9 cellular contexts compared by ENCODE assay signal in the genomic region with DNA sequence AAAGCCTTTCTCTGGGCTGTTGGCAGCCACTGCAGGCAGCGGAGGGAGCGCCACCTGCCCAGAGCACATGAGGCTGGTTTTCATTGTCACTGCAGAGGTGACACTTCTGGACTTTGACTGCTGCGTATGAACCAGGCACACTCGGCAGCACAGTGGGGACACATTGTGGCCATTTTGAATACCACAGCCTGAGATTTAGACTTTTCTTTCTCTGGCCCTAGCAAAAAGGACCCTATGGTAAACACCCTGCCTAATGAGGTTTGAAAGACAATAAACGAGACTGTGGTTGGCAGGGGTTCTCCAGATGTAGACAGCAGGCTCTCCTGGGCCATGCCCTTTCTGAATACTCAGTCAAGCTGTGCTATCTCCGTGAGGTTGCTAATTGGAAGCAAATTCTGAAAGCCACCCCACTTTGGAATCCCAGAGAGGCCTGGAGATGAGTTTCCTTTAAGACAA. TPM values are rescaled to one million over a fixed set of nuclear protein-coding genes. Genes with fewer than 3 reads are reported as not detected.
A peak's percentile ranks its signal among the peaks of the same experiment; 100 is the strongest.
DNase-seq lines count a peak whose midpoint lies in the region; ATAC-seq, FAIRE-seq and TF ChIP-seq lines count a peak whose summit lies in the region.
"Had no signal": no experiment of that assay in that cellular context is flagged by ENCODE, and none has a peak within 500 bp of the region (broad histone marks: within the 10 kb centered on the region; RNA-seq: fewer than 3 reads in every experiment).

No MANE protein-coding gene starts in this region.

- in situ Hi-C loops in HepG2 (cut with HindIII; ENCODE audit: extremely low pct_ligation_motif_present, low pct_unique_long_range_greater_than_20kb): no loop called here

- H3K9me3 ChIP-seq in HepG2 (ENCODE audit: low read length) (no peaks in the 10 kb centered on the region), suprapubic skin (no peaks in the 10 kb centered on the region)

- 6% methylated on average over 6 of the region's 6 CpGs for WGBS in HepG2 (ENCODE audit: low lambda C conversion rate)
- WGBS in suprapubic skin: 32% methylated on average over 6 of the region's 6 CpGs

- no TSS peak for BruUV-seq in HepG2 (replicated peaks; lab: Mats Ljungman, UMichigan)

- no peaks in the 10 kb centered on the region for H3K79me2 ChIP-seq in HepG2 (ENCODE audit: insufficient read depth, low read length)

- no peak overlapping the region for H3K4me2 ChIP-seq in HepG2 (ENCODE audit: low read depth, low read length)

- ATAC-seq in GM19463 (IDR thresholded peaks at IDR 0.05; ENCODE audit: unreplicated experiment) (peak; percentile 85), HepG2 (peak; percentile 99)

- POLR2A ChIA-PET in HepG2 (lab: Yijun Ruan, JAX): no interaction called here

- no peak overlapping the region for H2AFZ ChIP-seq in HepG2 (ENCODE audit: low read length)

- peak; percentile 84 for TF ChIP-seq RAD21 in HepG2 (CRISPR knock-in tag; IDR thresholded peaks at IDR 0.05)

- intact Hi-C loops in HepG2 (cut with micrococcal nuclease; ENCODE audit: unreplicated experiment): no loop called here

- H3K4me1 ChIP-seq in HepG2 (ENCODE audit: insufficient read depth, low read length): peaks cover 22% of the 10 kb centered on the region; the same call in 1 of the 2 replicates
- peaks cover 2% of the 10 kb centered on the region for H3K4me1 ChIP-seq in suprapubic skin

- TF ChIP-seq POLR2A in HepG2 (IDR thresholded peaks at IDR 0.05; ENCODE audit: insufficient read depth in 1 of 2, low read depth in 2 of 2, low read length in 2 of 2) (no peak), suprapubic skin (IDR thresholded peaks at IDR 0.05) (no peak)

- H3K4me3 ChIP-seq in LNCaP clone FGC (ENCODE audit: low read depth, low read length) (no peak overlapping the region), HepG2 (replicated peaks in 1 of 3; ENCODE audit: insufficient read depth in 1 of 3, low read depth in 2 of 3, low read length in 3 of 3) (no peak overlapping the region), suprapubic skin (no peak overlapping the region)

- no peak overlapping the region for H3K27ac ChIP-seq in HepG2 (ENCODE audit: extremely low read length, insufficient read depth, low read length)
- no peak overlapping the region for H3K27ac ChIP-seq in suprapubic skin

- H3K36me3 ChIP-seq in HepG2 (replicated peaks in 1 of 2; ENCODE audit: control insufficient read depth in 1 of 2, insufficient read depth in 2 of 2, low read length in 2 of 2) (no peaks in the 10 kb centered on the region), suprapubic skin (no peaks in the 10 kb centered on the region)

- H3K27me3 ChIP-seq in HepG2 (ENCODE audit: control insufficient read depth in 1 of 2, insufficient read depth in 2 of 2, low read length in 2 of 2) (peaks cover 0 to 4% of the 10 kb centered on the region in 2 experiments; a peak in 2 of 5 replicates), suprapubic skin (peaks cover 7% of the 10 kb centered on the region)

- CTCF ChIA-PET in HepG2 (lab: Yijun Ruan, JAX; ENCODE audit: low intra/inter-chr PET ratio, low total read pairs): interaction anchor here (1.5 to 2.8 kb wide), 2 partner anchors 428 to 459 kb away, joined by 3 to 27 read pairs; no protein-coding TSS in a partner anchor

- DNase-seq in DMS114 treated with DMSO at 0.1 percent for 48 hours (lab: John Stamatoyannopoulos, UW; ENCODE audit: unreplicated experiment) (peak; percentile 28), LNCaP clone FGC (ENCODE audit: low read depth) (peak; percentile 41), RCC 7860 (ENCODE audit: low spot score) (peak; percentile 34), cerebellum (ENCODE audit: low spot score) (peak; percentile 67), HepG2 (ENCODE audit: low spot score) (peak; percentile 80), suprapubic skin (ENCODE audit: low spot score in 2 of 2) (peak in 1 of 2 donors; percentile 74), putamen (ENCODE audit: low spot score) (no peak)

- TF ChIP-seq EP300 in HepG2 (IDR thresholded peaks at IDR 0.05; ENCODE audit: low read depth in 2 of 2, low read length in 2 of 2) (no peak), HepG2 (CRISPR knock-in tag; IDR thresholded peaks at IDR 0.05; ENCODE audit: borderline replicate concordance) (no peak), suprapubic skin (IDR thresholded peaks at IDR 0.05) (no peak)

- no peak overlapping the region for H3K9ac ChIP-seq in HepG2 (ENCODE audit: insufficient read depth, low read depth, low read length)

- no peaks in the 10 kb centered on the region for H4K20me1 ChIP-seq in HepG2 (ENCODE audit: insufficient read depth, low read length)

- TF ChIP-seq CTCF in LNCaP clone FGC (IDR thresholded peaks at IDR 0.05; ENCODE audit: control insufficient read depth, extremely low read depth, insufficient read depth): peak; percentile 92
- peak; percentile 93 for TF ChIP-seq CTCF in HepG2 (CRISPR knock-in tag; IDR thresholded peaks at IDR 0.05)
- TF ChIP-seq CTCF in suprapubic skin (IDR thresholded peaks at IDR 0.05): peak; percentile 40 to 51

- FAIRE-seq in RCC 7860 (lab: Jason Lieb, UNC): no peak
- FAIRE-seq in HepG2 (lab: Jason Lieb, UNC): peak; percentile 97

TF ChIP-seq in HepG2, 621 proteins besides CTCF, POLR2A, EP300 and RAD21 (continues in another document):
- TF ChIP-seq, protein P1, sequence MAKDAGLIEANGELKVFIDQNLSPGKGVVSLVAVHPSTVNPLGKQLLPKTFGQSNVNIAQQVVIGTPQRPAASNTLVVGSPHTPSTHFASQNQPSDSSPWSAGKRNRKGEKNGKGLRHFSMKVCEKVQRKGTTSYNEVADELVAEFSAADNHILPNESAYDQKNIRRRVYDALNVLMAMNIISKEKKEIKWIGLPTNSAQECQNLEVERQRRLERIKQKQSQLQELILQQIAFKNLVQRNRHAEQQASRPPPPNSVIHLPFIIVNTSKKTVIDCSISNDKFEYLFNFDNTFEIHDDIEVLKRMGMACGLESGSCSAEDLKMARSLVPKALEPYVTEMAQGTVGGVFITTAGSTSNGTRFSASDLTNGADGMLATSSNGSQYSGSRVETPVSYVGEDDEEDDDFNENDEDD (CRISPR knock-in tag; IDR thresholded peaks at IDR 0.05; ENCODE audit: borderline replicate concordance): peak; percentile 32; the same call in 1 of the 2 replicates
- TF ChIP-seq ZBTB8A (CRISPR knock-in tag; IDR thresholded peaks at IDR 0.05; ENCODE audit: borderline replicate concordance, low read depth) (no peak), RXRB (CRISPR knock-in tag; IDR thresholded peaks at IDR 0.05; ENCODE audit: borderline replicate concordance) (peak; percentile 58; the same call in 1 of the 2 replicates)
- TF ChIP-seq, protein P2, sequence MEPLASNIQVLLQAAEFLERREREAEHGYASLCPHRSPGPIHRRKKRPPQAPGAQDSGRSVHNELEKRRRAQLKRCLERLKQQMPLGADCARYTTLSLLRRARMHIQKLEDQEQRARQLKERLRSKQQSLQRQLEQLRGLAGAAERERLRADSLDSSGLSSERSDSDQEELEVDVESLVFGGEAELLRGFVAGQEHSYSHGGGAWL (CRISPR knock-in tag; IDR thresholded peaks at IDR 0.05): 0 out of 2 replicates have a peak, but pooled peaks have one; percentile 32

RNA-seq across cellular contexts. Expression of gene KCNE2, which starts 12.0 kb away (rescaled TPM):
- total RNA-seq in cerebellum (0.45 TPM), HepG2 (2016; rRNA removed; fragmentation: Illumina TruSeq; extraction: Trizol) (not detected in 2 replicates), suprapubic skin (not detected)
- not detected in 2 replicates for total RNA-seq in HepG2 (2016; cell fraction: cytosol; rRNA removed; fragmentation: Illumina TruSeq; extraction: Trizol; ENCODE audit: low read depth)
- not detected in 2 replicates for total RNA-seq in HepG2 (2016; cell fraction: insoluble cytoplasmic fraction; rRNA removed; fragmentation: Illumina TruSeq; extraction: Trizol)
- total RNA-seq in HepG2 (2016; cell fraction: membrane; rRNA removed; fragmentation: Illumina TruSeq; extraction: Trizol): not detected in 2 replicates
- not detected in 2 replicates for total RNA-seq in HepG2 (2016; cell fraction: nucleus; rRNA removed; fragmentation: Illumina TruSeq; extraction: Trizol)
- polyA plus RNA-seq in HepG2 (2011; rRNA removed): 0.07 TPM in 1 of 2 replicates, not detected in the other
- polyA plus RNA-seq in HepG2 (2011; cell fraction: cytosol; rRNA removed): not detected in 2 replicates
- not detected in 2 replicates for polyA plus RNA-seq in HepG2 (2011; cell fraction: nucleus; rRNA removed)
- polyA plus RNA-seq in HepG2 (2012): not detected in 2 replicates
- not detected in 2 replicates for polyA plus RNA-seq in HepG2 (2016; cell fraction: cytosol; fragmentation: Illumina TruSeq; extraction: Trizol; ENCODE audit: low read depth)
- not detected in 2 replicates for polyA plus RNA-seq in HepG2 (2016; cell fraction: insoluble cytoplasmic fraction; fragmentation: Illumina TruSeq; extraction: Trizol; ENCODE audit: low read depth)
- polyA plus RNA-seq in HepG2 (2016; cell fraction: membrane; fragmentation: Illumina TruSeq; extraction: Trizol; ENCODE audit: low read depth): not detected in 2 replicates
- polyA plus RNA-seq in HepG2 (2016; cell fraction: nucleus; fragmentation: Illumina TruSeq; extraction: Trizol; ENCODE audit: insufficient read depth, low read depth): not detected in 2 replicates
- polyA minus RNA-seq in HepG2 (2011; rRNA and poly(A)+ RNA removed; ENCODE audit: low replicate concordance): not detected in 2 replicates
- not detected in 2 replicates for polyA minus RNA-seq in HepG2 (2011; cell fraction: cytosol; rRNA and poly(A)+ RNA removed)
- polyA minus RNA-seq in HepG2 (2011; cell fraction: nucleus; rRNA and poly(A)+ RNA removed): not detected in 2 replicates
- total RNA-seq: T-helper 2 cell treated with Interferon-gamma antibody and Interleukin-4, amounts not matched to agents 100 ng/mL and 5 ng/mL, for 36 hours had no signal

RNA-seq across cellular contexts. Expression of gene SMIM11, which starts 23.5 kb away (rescaled TPM):
- total RNA-seq in cerebellum: 17.9 TPM
- 6.4 and 33.6 TPM in 2 replicates for total RNA-seq in HepG2 (2016; rRNA removed; fragmentation: Illumina TruSeq; extraction: Trizol)
- total RNA-seq in HepG2 (2016; cell fraction: cytosol; rRNA removed; fragmentation: Illumina TruSeq; extraction: Trizol; ENCODE audit: low read depth): 3.6 and 4.4 TPM in 2 replicates
- total RNA-seq in HepG2 (2016; cell fraction: insoluble cytoplasmic fraction; rRNA removed; fragmentation: Illumina TruSeq; extraction: Trizol): 3.9 and 6.3 TPM in 2 replicates
- 3.8 and 22.1 TPM in 2 replicates for total RNA-seq in HepG2 (2016; cell fraction: membrane; rRNA removed; fragmentation: Illumina TruSeq; extraction: Trizol)
- total RNA-seq in HepG2 (2016; cell fraction: nucleus; rRNA removed; fragmentation: Illumina TruSeq; extraction: Trizol): 2.7 and 5.4 TPM in 2 replicates
- polyA plus RNA-seq in HepG2 (2011; rRNA removed): 6.8 and 18.9 TPM in 2 replicates
- 3.8 and 5.2 TPM in 2 replicates for polyA plus RNA-seq in HepG2 (2011; cell fraction: cytosol; rRNA removed)
- 2.1 and 6.5 TPM in 2 replicates for polyA plus RNA-seq in HepG2 (2011; cell fraction: nucleus; rRNA removed)
- polyA plus RNA-seq in HepG2 (2012): 0.95 and 1.3 TPM in 2 replicates
- 20.7 and 38.8 TPM in 2 replicates for polyA plus RNA-seq in HepG2 (2016; cell fraction: cytosol; fragmentation: Illumina TruSeq; extraction: Trizol; ENCODE audit: low read depth)
- 5.8 and 18.1 TPM in 2 replicates for polyA plus RNA-seq in HepG2 (2016; cell fraction: insoluble cytoplasmic fraction; fragmentation: Illumina TruSeq; extraction: Trizol; ENCODE audit: low read depth)
- polyA plus RNA-seq in HepG2 (2016; cell fraction: membrane; fragmentation: Illumina TruSeq; extraction: Trizol; ENCODE audit: low read depth): 9.3 and 18.0 TPM in 2 replicates
- 4.7 and 7.1 TPM in 2 replicates for polyA plus RNA-seq in HepG2 (2016; cell fraction: nucleus; fragmentation: Illumina TruSeq; extraction: Trizol; ENCODE audit: insufficient read depth, low read depth)
- polyA minus RNA-seq in HepG2 (2011; rRNA and poly(A)+ RNA removed; ENCODE audit: low replicate concordance): 3.0 and 12.3 TPM in 2 replicates
- 1.3 and 3.8 TPM in 2 replicates for polyA minus RNA-seq in HepG2 (2011; cell fraction: cytosol; rRNA and poly(A)+ RNA removed)
- polyA minus RNA-seq in HepG2 (2011; cell fraction: nucleus; rRNA and poly(A)+ RNA removed): 3.0 and 6.0 TPM in 2 replicates
- 10 to 100 TPM in 1 of 4 donors, 1 to 10 TPM in 3; 2.5 to 24.3 (median 5.1) TPM for total RNA-seq in suprapubic skin
